In the genomic region with DNA sequence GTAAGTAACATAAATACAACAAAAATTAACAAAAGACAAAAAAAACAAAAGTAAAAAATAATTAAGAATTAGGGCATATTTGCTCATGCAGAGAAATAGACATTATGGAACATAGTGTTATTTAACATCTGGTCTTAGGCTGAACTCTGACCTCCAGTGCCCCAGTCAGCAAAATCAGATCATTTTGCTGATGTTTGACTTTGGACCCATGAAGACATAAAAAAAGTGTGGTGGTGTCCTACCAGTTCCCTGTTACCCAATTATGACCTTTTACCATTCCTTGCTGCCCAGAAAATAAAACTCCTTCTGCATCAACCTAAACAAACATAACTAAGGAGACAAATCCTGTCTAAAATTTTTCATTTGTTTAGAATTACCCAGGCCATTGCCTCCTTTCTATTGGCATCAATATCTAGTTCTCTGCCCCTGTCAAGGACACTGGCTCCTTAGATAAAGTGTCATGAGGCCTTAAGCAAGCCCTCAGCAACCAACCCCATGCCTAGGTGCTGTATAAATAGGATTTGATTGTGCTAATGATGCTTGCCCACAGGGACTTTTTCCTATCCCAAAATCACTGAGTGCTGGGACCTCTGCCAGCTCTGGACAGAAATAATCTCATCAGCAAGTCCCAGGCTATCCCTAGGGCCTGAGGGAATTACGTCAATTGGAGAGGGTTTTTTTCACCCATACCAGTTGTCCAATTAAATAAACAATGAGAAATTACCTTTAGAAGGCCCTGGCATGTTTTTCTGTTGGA, we compare ENCODE assay signal across 14 cellular contexts.
A peak's percentile ranks its signal among the peaks of the same experiment; 100 is the strongest.
DNase-seq lines count a peak whose midpoint lies in the region; ATAC-seq and TF ChIP-seq lines count a peak whose summit lies in the region.
"Had no signal": no experiment of that assay in that cellular context is flagged by ENCODE, and none has a peak within 500 bp of the region (broad histone marks: within the 10 kb centered on the region; RNA-seq: fewer than 3 reads in every experiment).

No MANE protein-coding gene starts in this region.

- WGBS in ovary, 3 donors: 35 to 67% (median 53%) methylated on average over 1 of the region's 1 CpG

- H4K20me1 ChIP-seq in PC-3 (ENCODE audit: low read length): no peaks in the 10 kb centered on the region
- H4K20me1 ChIP-seq: BLaER1 had no signal

- no peaks in the 10 kb centered on the region for H3F3A ChIP-seq in PC-3 (ENCODE audit: low read length, unreplicated experiment)

- H2AFZ ChIP-seq in PC-3 (ENCODE audit: low read length): no peak overlapping the region

- intact Hi-C loops in ovary (cut with DNase I): no loop called here
- intact Hi-C loops in PC-3 (cut with micrococcal nuclease): no loop called here

- TF ChIP-seq EP300 in ovary (IDR thresholded peaks at IDR 0.05): no peak

- H3K36me3 ChIP-seq in ovary: no peaks in the 10 kb centered on the region
- H3K36me3 ChIP-seq in PC-3 (ENCODE audit: low read depth, low read length): no peaks in the 10 kb centered on the region

- H3K27me3 ChIP-seq in ovary (no peaks in the 10 kb centered on the region), PC-3 (ENCODE audit: low read length) (no peaks in the 10 kb centered on the region)
- H3K27me3 ChIP-seq: BLaER1 had no signal

- BruUV-seq in PC-3 (replicated peaks; lab: Mats Ljungman, UMichigan): no TSS peak

- POLR2A ChIA-PET in PC-3 (lab: Charles Lee; ENCODE audit: unreplicated experiment): no interaction called here

- H3K9me3 ChIP-seq in ovary (no peaks in the 10 kb centered on the region), PC-3 (ENCODE audit: low read length) (no peaks in the 10 kb centered on the region)
- H3K9me3 ChIP-seq: BLaER1 had no signal

- H3K9me2 ChIP-seq in PC-3 (replicated peaks; ENCODE audit: low read length): no peaks in the 10 kb centered on the region

- H3K4me1 ChIP-seq in ovary (ENCODE audit: insufficient read depth) (no peaks in the 10 kb centered on the region), PC-3 (ENCODE audit: insufficient read depth, low read length) (no peaks in the 10 kb centered on the region)

- no peaks in the 10 kb centered on the region for H3K79me2 ChIP-seq in PC-3 (ENCODE audit: low read length)

- H3K27ac ChIP-seq in ovary (no peak overlapping the region), PC-3 (ENCODE audit: low read length) (no peak overlapping the region)
- H3K27ac ChIP-seq: BLaER1, KMS-11 had no signal

- CTCF ChIA-PET in PC-3 (lab: Charles Lee): no interaction called here

- DNase-seq in EL: peak; percentile 4
- peak; percentile 94 for DNase-seq in NCI-H82 treated with DMSO at 0.1 percent for 48 hours (lab: John Stamatoyannopoulos, UW; ENCODE audit: unreplicated experiment)
- DNase-seq in fibroblast of mammary gland (ENCODE audit: low read depth): peak; percentile 33
- DNase-seq in ovary: peak in 3 of 5 donors; percentile 29 to 43 (median 41)
- no peak for DNase-seq in PC-3
- DNase-seq in stimulated activated CD4-positive, alpha-beta T cell treated with anti-CD3 and anti-CD28 coated beads, Interleukin-2, amount 100 ng/mL, for 48 hours: no peak
- DNase-seq: activated CD8-positive, alpha-beta memory T cell treated with anti-CD3 and anti-CD28 coated beads, Interleukin-2, amount 50 U/mL, for 48 hours; effector CD4-positive, alpha-beta T cell; head of caudate nucleus had no signal

- no peak overlapping the region for H3K9ac ChIP-seq in PC-3 (ENCODE audit: low read length)
- H3K9ac ChIP-seq: BLaER1, KMS-11 had no signal

- ATAC-seq in PC-3 (no peak), HG02970 (IDR thresholded peaks at IDR 0.05; ENCODE audit: low FRiP score, unreplicated experiment) (no peak), GM19328 (IDR thresholded peaks at IDR 0.05; ENCODE audit: unreplicated experiment) (no peak)

- H3K4me2 ChIP-seq in PC-3 (ENCODE audit: low read length): no peak overlapping the region
- H3K4me2 ChIP-seq: BLaER1, KMS-11 had no signal

- TF ChIP-seq POLR2A in ovary (IDR thresholded peaks at IDR 0.05): no peak

- H3K4me3 ChIP-seq in fibroblast of mammary gland (ENCODE audit: control insufficient read depth, low read depth, low read length): no peak overlapping the region
- no peak overlapping the region for H3K4me3 ChIP-seq in ovary
- no peak overlapping the region for H3K4me3 ChIP-seq in PC-3 (ENCODE audit: low read length)
- H3K4me3 ChIP-seq: BLaER1, lung had no signal

- TF ChIP-seq CTCF in fibroblast of mammary gland (conservative IDR thresholded peaks at IDR 0.05; ENCODE audit: control insufficient read depth, insufficient read depth, low read depth, low read length) (no peak), ovary (IDR thresholded peaks at IDR 0.05) (no peak), PC-3 (conservative IDR thresholded peaks at IDR 0.05; ENCODE audit: low read depth, low read length) (no peak)

Comparison
In these comparisons a context has a peak if more than half of its experiments do, and no peak if none do; other contexts are left out.
1. DNase-seq: peak in EL (single experiment), NCI-H82 treated with DMSO at 0.1 percent for 48 hours (single experiment), fibroblast of mammary gland (single experiment) and ovary (3 of 5); none in PC-3 (single experiment) and stimulated activated CD4-positive, alpha-beta T cell treated with anti-CD3 and anti-CD28 coated beads, Interleukin-2, amount 100 ng/mL, for 48 hours (0 of 2).